ENCODE assay signal across 8 cellular contexts in the genomic region with DNA sequence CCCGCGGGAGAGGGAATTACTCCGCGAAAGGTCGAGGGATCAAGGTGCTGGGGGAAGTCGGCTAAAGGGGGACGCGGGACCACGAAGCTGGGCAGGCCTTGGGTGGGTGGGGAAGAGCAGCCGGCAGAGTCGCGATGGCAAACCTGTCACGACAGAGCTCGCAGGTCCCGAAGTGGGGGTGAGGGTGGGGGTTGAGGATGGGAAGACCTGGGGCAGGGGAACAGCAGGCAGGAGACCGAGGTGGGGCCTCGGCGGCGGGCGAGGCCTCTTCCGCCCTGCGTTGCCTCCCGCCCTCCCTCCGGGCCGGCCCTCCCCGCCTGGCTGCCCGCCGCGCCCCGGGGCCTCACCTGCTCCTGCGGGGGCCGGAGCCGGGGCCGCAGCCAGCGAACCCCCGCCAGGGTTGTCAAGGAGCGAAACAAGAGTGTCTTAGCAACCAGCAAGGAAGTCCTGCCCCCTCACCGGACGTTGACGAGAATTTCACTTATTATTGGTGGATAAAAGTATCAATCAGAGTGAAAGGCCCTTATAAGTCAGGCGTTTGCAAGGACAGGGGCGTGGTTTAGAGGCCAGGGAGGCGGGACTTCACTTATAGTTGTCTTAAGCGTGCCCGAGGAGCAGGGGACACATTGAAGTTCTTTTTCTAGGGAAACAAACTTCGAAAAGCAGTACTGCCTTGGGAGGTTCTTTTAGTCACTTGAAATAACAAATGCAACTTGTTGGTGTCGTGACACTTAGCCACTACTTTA. TPM values are rescaled to one million over a fixed set of nuclear protein-coding genes. Genes with fewer than 3 reads are reported as not detected.
DNase-seq lines count a peak whose midpoint lies in the region; ATAC-seq and TF ChIP-seq lines count a peak whose summit lies in the region.

A gene with protein sequence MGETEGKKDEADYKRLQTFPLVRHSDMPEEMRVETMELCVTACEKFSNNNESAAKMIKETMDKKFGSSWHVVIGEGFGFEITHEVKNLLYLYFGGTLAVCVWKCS (minus strand): TSS at position 423 of the 746 bp plus-strand sequence. CDS start 11,412 bp downstream, outside the sequence.

- H3K9me3 Mint-ChIP-seq in T-helper 2 cell treated with Interferon-gamma antibody and Interleukin-4, amounts not matched to agents 5 μg/mL and 100 μg/mL, for 36 hours: no peaks in the 10 kb centered on the region

- TF ChIP-seq CTCF in ascending aorta (IDR thresholded peaks at IDR 0.05) (no peak), right atrium auricular region (IDR thresholded peaks at IDR 0.05) (no peak), prostate gland (IDR thresholded peaks at IDR 0.05) (peak in 2 of 4 experiments; percentile 5 to 19)

- no peaks in the 10 kb centered on the region for H3K36me3 Mint-ChIP-seq in T-helper 2 cell treated with Interferon-gamma antibody and Interleukin-4, amounts not matched to agents 5 μg/mL and 100 μg/mL, for 36 hours (ENCODE audit: low read depth)

- TF ChIP-seq POLR2A in prostate gland (IDR thresholded peaks at IDR 0.05): peak; percentile 49

- H3K27me3 Mint-ChIP-seq in T-helper 2 cell treated with Interferon-gamma antibody and Interleukin-4, amounts not matched to agents 5 μg/mL and 100 μg/mL, for 36 hours (ENCODE audit: low read depth): peaks cover 14% of the 10 kb centered on the region

- peaks cover 15% of the 10 kb centered on the region for H3K4me1 Mint-ChIP-seq in T-helper 2 cell treated with Interferon-gamma antibody and Interleukin-4, amounts not matched to agents 5 μg/mL and 100 μg/mL, for 36 hours (ENCODE audit: low read depth)

- no peaks in the 10 kb centered on the region for H3K9me3 ChIP-seq in ascending aorta
- no peaks in the 10 kb centered on the region for H3K9me3 ChIP-seq in right atrium auricular region
- no peaks in the 10 kb centered on the region for H3K9me3 ChIP-seq in prostate gland

- H3K4me3 ChIP-seq in ascending aorta (peak within 1 kb of the TSS; percentile 51 to 70), right atrium auricular region (peak within 1 kb of the TSS; percentile 58 to 90), prostate gland (peak within 1 kb of the TSS; percentile 54 to 76), urinary bladder (ENCODE audit: low read depth, low read length) (peak within 1 kb of the TSS; percentile 89)

- peak within 1 kb of the TSS; percentile 66 for H3K27ac Mint-ChIP-seq in T-helper 2 cell treated with Interferon-gamma antibody and Interleukin-4, amounts not matched to agents 5 μg/mL and 100 μg/mL, for 36 hours

- DNase-seq in NCI-H187 treated with DMSO at 0.1 percent for 48 hours (lab: John Stamatoyannopoulos, UW) (peak; percentile 78), ascending aorta (ENCODE audit: low spot score in 2 of 2) (peak; percentile 92 to 98), right atrium auricular region (ENCODE audit: low spot score) (peak; percentile 98), prostate gland (ENCODE audit: low spot score) (peak; percentile 96)
- peak; percentile 92 for DNase-seq in T-helper 2 cell treated with Interferon-gamma antibody and Interleukin-4, amounts not matched to agents 5 μg/mL and 100 μg/mL, for 36 hours (ENCODE audit: low spot score)

- intact Hi-C loops in ascending aorta (cut with DNase I): loop anchor here (2.0 to 5.0 kb wide), 3 partner anchors 37 to 68 kb away; no protein-coding TSS in a partner anchor
- intact Hi-C loops in prostate gland (cut with DNase I): loop anchor here (5.0 kb wide), 1 partner anchor 37 kb away; a partner anchor contains a TSS

- ATAC-seq in GM18502 (IDR thresholded peaks at IDR 0.05; ENCODE audit: poor library complexity, unreplicated experiment): peak; percentile 96
- ATAC-seq in HG02970 (IDR thresholded peaks at IDR 0.05; ENCODE audit: low FRiP score, unreplicated experiment): peak; percentile 94

- H3K27ac ChIP-seq in ascending aorta: peak within 1 kb of the TSS; percentile 75 to 80
- H3K27ac ChIP-seq in right atrium auricular region: peak within 1 kb of the TSS; percentile 86 to 94
- H3K27ac ChIP-seq in prostate gland: peak within 1 kb of the TSS; percentile 53 to 65
- H3K27ac ChIP-seq in urinary bladder (ENCODE audit: low read depth): peak within 1 kb of the TSS; percentile 87

- H3K4me1 ChIP-seq in ascending aorta (peaks cover 0 to 7% of the 10 kb centered on the region in 2 donors), right atrium auricular region (peaks cover 0 to 22% of the 10 kb centered on the region in 2 donors), prostate gland (replicated peaks) (no peaks in the 10 kb centered on the region), urinary bladder (ENCODE audit: insufficient read depth) (no peaks in the 10 kb centered on the region)

- H3K27me3 ChIP-seq in ascending aorta (no peaks in the 10 kb centered on the region), right atrium auricular region (no peaks in the 10 kb centered on the region), prostate gland (replicated peaks; ENCODE audit: insufficient read depth) (no peaks in the 10 kb centered on the region)

- H3K36me3 ChIP-seq in ascending aorta (peaks cover 0 to 11% of the 10 kb centered on the region in 2 donors), right atrium auricular region (no peaks in the 10 kb centered on the region), prostate gland (no peaks in the 10 kb centered on the region), urinary bladder (ENCODE audit: insufficient read depth) (no peaks in the 10 kb centered on the region)

- H3K4me3 Mint-ChIP-seq in T-helper 2 cell treated with Interferon-gamma antibody and Interleukin-4, amounts not matched to agents 5 μg/mL and 100 μg/mL, for 36 hours: peak within 1 kb of the TSS; percentile 81

- under 1% methylated on average over 44 of the region's 47 CpGs for WGBS in prostate gland
- WGBS in urinary bladder: under 1% methylated on average over 47 of the region's 47 CpGs

RNA-seq across cellular contexts. Expression of the gene that starts here (rescaled TPM):
- 18.0 TPM for total RNA-seq in ascending aorta
- total RNA-seq in right atrium auricular region: 10 to 100 TPM; 12.3 TPM
- 10 to 100 TPM; 36.9 to 41.8 TPM for total RNA-seq in prostate gland
- 12.4 TPM for total RNA-seq in urinary bladder
- polyA plus RNA-seq in urinary bladder: 21.5 TPM

Comparison
In these comparisons a context has a peak if more than half of its experiments do, and no peak if none do; other contexts are left out.
1. Peak in every context shown above with its lines: DNase-seq, ATAC-seq, H3K4me3 ChIP-seq and H3K27ac ChIP-seq.